In the genomic region with DNA sequence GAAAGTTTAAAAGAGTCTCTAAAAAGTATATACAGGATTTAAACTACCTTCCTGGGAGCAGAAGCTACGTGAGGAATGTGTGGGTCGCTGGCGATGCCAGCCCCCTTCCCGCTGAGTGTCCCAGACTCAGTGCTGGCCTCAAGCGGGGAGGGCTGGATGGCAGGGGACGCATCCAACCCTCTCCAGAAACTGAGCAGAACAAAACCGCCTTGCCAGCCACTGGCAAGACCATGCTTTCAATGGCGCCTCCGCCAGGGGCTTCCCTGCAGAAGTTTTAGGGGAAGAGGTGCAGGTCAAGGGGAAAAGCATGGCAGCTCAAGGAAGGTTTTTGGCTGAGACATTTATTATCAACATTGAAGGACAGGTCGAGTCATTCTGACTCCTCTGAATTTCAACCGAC, we compare ENCODE assay signal across 1 cellular context.
TF ChIP-seq lines count a peak whose summit lies in the region.

No MANE protein-coding gene starts in this region.

TF ChIP-seq in GM23338, 12 proteins besides CTCF, POLR2A, EP300 and RAD21:
- TF ChIP-seq ZNF114 (CRISPR knock-in tag; IDR thresholded peaks at IDR 0.05) (no peak), JUNB (IDR thresholded peaks at IDR 0.05; ENCODE audit: unreplicated experiment) (no peak), NANOG (IDR thresholded peaks at IDR 0.05; ENCODE audit: borderline replicate concordance) (no peak), POLR2AphosphoS5 (IDR thresholded peaks at IDR 0.05; ENCODE audit: low read depth) (no peak), REST (IDR thresholded peaks at IDR 0.05; ENCODE audit: unreplicated experiment) (no peak), ZNF331 (CRISPR knock-in tag; IDR thresholded peaks at IDR 0.05; ENCODE audit: low read depth) (no peak), CREB1 (CRISPR knock-in tag; IDR thresholded peaks at IDR 0.05; ENCODE audit: low read depth) (no peak), EZH2 (IDR thresholded peaks at IDR 0.05; ENCODE audit: low read depth, unreplicated experiment) (no peak), STAT1 (IDR thresholded peaks at IDR 0.05; ENCODE audit: unreplicated experiment) (no peak), EZH2phosphoT487 (IDR thresholded peaks at IDR 0.05; ENCODE audit: unreplicated experiment) (no peak)
- TF ChIP-seq, protein P1, sequence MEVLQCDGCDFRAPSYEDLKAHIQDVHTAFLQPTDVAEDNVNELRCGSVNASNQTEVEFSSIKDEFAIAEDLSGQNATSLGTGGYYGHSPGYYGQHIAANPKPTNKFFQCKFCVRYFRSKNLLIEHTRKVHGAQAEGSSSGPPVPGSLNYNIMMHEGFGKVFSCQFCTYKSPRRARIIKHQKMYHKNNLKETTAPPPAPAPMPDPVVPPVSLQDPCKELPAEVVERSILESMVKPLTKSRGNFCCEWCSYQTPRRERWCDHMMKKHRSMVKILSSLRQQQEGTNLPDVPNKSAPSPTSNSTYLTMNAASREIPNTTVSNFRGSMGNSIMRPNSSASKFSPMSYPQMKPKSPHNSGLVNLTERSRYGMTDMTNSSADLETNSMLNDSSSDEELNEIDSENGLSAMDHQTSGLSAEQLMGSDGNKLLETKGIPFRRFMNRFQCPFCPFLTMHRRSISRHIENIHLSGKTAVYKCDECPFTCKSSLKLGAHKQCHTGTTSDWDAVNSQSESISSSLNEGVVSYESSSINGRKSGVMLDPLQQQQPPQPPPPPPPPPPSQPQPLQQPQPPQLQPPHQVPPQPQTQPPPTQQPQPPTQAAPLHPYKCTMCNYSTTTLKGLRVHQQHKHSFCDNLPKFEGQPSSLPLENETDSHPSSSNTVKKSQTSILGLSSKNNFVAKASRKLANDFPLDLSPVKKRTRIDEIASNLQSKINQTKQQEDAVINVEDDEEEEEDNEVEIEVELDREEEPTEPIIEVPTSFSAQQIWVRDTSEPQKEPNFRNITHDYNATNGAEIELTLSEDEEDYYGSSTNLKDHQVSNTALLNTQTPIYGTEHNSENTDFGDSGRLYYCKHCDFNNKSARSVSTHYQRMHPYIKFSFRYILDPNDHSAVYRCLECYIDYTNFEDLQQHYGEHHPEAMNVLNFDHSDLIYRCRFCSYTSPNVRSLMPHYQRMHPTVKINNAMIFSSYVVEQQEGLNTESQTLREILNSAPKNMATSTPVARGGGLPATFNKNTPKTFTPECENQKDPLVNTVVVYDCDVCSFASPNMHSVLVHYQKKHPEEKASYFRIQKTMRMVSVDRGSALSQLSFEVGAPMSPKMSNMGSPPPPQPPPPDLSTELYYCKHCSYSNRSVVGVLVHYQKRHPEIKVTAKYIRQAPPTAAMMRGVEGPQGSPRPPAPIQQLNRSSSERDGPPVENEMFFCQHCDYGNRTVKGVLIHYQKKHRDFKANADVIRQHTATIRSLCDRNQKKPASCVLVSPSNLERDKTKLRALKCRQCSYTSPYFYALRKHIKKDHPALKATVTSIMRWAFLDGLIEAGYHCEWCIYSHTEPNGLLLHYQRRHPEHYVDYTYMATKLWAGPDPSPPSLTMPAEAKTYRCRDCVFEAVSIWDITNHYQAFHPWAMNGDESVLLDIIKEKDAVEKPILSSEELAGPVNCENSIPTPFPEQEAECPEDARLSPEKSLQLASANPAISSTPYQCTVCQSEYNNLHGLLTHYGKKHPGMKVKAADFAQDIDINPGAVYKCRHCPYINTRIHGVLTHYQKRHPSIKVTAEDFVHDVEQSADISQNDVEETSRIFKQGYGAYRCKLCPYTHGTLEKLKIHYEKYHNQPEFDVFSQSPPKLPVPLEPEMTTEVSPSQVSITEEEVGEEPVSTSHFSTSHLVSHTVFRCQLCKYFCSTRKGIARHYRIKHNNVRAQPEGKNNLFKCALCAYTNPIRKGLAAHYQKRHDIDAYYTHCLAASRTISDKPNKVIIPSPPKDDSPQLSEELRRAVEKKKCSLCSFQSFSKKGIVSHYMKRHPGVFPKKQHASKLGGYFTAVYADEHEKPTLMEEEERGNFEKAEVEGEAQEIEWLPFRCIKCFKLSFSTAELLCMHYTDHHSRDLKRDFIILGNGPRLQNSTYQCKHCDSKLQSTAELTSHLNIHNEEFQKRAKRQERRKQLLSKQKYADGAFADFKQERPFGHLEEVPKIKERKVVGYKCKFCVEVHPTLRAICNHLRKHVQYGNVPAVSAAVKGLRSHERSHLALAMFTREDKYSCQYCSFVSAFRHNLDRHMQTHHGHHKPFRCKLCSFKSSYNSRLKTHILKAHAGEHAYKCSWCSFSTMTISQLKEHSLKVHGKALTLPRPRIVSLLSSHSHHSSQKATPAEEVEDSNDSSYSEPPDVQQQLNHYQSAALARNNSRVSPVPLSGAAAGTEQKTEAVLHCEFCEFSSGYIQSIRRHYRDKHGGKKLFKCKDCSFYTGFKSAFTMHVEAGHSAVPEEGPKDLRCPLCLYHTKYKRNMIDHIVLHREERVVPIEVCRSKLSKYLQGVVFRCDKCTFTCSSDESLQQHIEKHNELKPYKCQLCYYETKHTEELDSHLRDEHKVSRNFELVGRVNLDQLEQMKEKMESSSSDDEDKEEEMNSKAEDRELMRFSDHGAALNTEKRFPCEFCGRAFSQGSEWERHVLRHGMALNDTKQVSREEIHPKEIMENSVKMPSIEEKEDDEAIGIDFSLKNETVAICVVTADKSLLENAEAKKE (CRISPR knock-in tag; IDR thresholded peaks at IDR 0.05), result no peak
- TF ChIP-seq, protein P2, sequence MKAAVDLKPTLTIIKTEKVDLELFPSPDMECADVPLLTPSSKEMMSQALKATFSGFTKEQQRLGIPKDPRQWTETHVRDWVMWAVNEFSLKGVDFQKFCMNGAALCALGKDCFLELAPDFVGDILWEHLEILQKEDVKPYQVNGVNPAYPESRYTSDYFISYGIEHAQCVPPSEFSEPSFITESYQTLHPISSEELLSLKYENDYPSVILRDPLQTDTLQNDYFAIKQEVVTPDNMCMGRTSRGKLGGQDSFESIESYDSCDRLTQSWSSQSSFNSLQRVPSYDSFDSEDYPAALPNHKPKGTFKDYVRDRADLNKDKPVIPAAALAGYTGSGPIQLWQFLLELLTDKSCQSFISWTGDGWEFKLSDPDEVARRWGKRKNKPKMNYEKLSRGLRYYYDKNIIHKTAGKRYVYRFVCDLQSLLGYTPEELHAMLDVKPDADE (IDR thresholded peaks at IDR 0.05), result no peak
TF ChIP-seq in GM23338: peak in this region for 0.
